Comparison of ENCODE assay signal across 5 cellular contexts in the genomic region with DNA sequence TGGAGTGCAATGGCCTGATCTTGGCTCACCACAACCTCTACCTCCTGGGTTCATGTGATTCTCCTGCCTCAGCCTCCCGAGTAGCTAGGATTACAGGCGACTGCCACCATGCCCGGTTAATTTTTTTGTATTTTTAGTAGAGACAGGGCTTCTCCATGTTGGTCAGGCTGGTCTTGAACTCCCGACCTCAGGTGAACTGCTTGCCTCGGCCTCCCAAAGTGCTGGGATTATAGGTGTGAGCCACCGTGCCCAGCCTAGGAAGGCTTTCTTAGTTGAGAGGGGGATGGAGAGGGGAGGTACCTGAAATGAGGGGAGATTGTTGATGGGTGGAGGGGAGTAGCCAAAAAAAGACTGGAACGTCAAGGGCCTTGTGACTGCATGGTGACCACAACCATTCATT. TPM values are rescaled to one million over a fixed set of nuclear protein-coding genes. Genes with fewer than 3 reads are reported as not detected.
"Had no signal": no experiment of that assay in that cellular context is flagged by ENCODE, and none has a peak within 500 bp of the region (broad histone marks: within the 10 kb centered on the region; RNA-seq: fewer than 3 reads in every experiment).

No MANE protein-coding gene starts in this region.

RNA-seq across cellular contexts. Expression of gene CLEC18B, which starts 7.4 kb away (rescaled TPM):
- total RNA-seq: HT1080 had no signal
- polyA plus RNA-seq: GM23248, IgD-negative memory B cell had no signal

RNA-seq across cellular contexts. Expression of gene NPIPB15, which starts 37.8 kb away (rescaled TPM):
- total RNA-seq: H4, H7, HT1080 had no signal
